8 cellular contexts compared by ENCODE assay signal in the genomic region with DNA sequence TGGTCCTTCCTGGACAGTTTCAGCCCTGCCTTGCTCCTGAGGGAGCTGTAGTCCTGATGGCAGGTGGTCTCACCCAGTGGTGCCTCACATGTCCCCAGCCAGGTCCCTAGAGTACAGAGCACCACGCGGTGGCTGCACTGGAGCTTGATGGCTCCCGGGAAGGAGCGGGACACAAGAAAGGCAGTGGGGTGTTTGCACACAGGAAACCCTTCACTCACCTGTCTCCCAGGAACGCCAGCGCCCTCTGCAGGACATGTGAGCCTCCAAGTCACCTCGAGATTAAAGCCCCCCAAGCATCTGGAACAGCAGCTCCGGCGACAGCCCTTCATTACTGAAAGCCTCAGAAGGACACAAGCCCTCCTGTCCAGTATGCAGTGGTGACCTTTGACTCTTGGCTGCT. TPM values are rescaled to one million over a fixed set of nuclear protein-coding genes. Genes with fewer than 3 reads are reported as not detected.
DNase-seq lines count a peak whose midpoint lies in the region; ATAC-seq and TF ChIP-seq lines count a peak whose summit lies in the region.

No MANE protein-coding gene starts in this region.

- H3K36me3 ChIP-seq in DND-41 (ENCODE audit: insufficient read depth, low read length): no peaks in the 10 kb centered on the region
- no peaks in the 10 kb centered on the region for H3K36me3 ChIP-seq in ovary

- peak; percentile 49 for DNase-seq in DND-41
- peak; percentile 95 for DNase-seq in HuH-7 (ENCODE audit: low spot score)
- peak; percentile 80 for DNase-seq in iPS DF 4.7 (ENCODE audit: extremely low read depth, low spot score)
- DNase-seq in ovary: no peak

- ATAC-seq in DND-41 (ENCODE audit: insufficient read depth, low read depth) (no peak), HG03378 (IDR thresholded peaks at IDR 0.05; ENCODE audit: unreplicated experiment) (no peak), GM21786 (IDR thresholded peaks at IDR 0.05; ENCODE audit: unreplicated experiment) (no peak), HG03520 (IDR thresholded peaks at IDR 0.05; ENCODE audit: unreplicated experiment) (no peak)

- no peak for TF ChIP-seq EP300 in ovary (IDR thresholded peaks at IDR 0.05)

- H3K9ac ChIP-seq in DND-41 (ENCODE audit: low read depth, low read length): no peak overlapping the region

- intact Hi-C loops in ovary (cut with DNase I): loop anchor here in 1 of 4 donors (5.0 kb wide), 1 partner anchor 144 kb away; no protein-coding TSS in a partner anchor

- H3K27ac ChIP-seq in DND-41 (ENCODE audit: low read length): no peak overlapping the region
- H3K27ac ChIP-seq in VCaP: no peak overlapping the region
- H3K27ac ChIP-seq in ovary: no peak overlapping the region

- H3K27me3 ChIP-seq in DND-41 (ENCODE audit: insufficient read depth, low read length, poor library complexity): no peaks in the 10 kb centered on the region
- H3K27me3 ChIP-seq in ovary: no peaks in the 10 kb centered on the region

- no peaks in the 10 kb centered on the region for H4K20me1 ChIP-seq in DND-41 (ENCODE audit: insufficient read depth, low read length)

- TF ChIP-seq CTCF in DND-41 (IDR thresholded peaks at IDR 0.05; ENCODE audit: borderline replicate concordance, extremely low read depth, low read length, poor library complexity, severe bottlenecking) (peak; percentile 63), VCaP (conservative IDR thresholded peaks at IDR 0.05) (peak; percentile 55), ovary (IDR thresholded peaks at IDR 0.05) (no peak)

- TF ChIP-seq POLR2A in ovary (IDR thresholded peaks at IDR 0.05): no peak

- no peaks in the 10 kb centered on the region for H3K9me3 ChIP-seq in DND-41 (ENCODE audit: insufficient read depth, low read length, severe bottlenecking)
- H3K9me3 ChIP-seq in ovary: no peaks in the 10 kb centered on the region

- H2AFZ ChIP-seq in DND-41 (ENCODE audit: low read depth, low read length): no peak overlapping the region

- H3K4me1 ChIP-seq in DND-41 (ENCODE audit: insufficient read depth, low read length) (no peaks in the 10 kb centered on the region), ovary (ENCODE audit: insufficient read depth) (no peaks in the 10 kb centered on the region)

- no peaks in the 10 kb centered on the region for H3K79me2 ChIP-seq in DND-41 (ENCODE audit: insufficient read depth, low read length)

- no peak overlapping the region for H3K4me3 ChIP-seq in DND-41 (ENCODE audit: low read depth in 1 of 2, low read length in 2 of 2)
- H3K4me3 ChIP-seq in ovary: no peak overlapping the region

- WGBS in ovary, 3 donors: 13 to 15% (median 14%) methylated on average over 9 of the region's 9 CpGs

- no peak overlapping the region for H3K4me2 ChIP-seq in DND-41 (ENCODE audit: insufficient read depth, low read length)

RNA-seq across cellular contexts. Expression of a gene that starts 19.9 kb away (rescaled TPM):
- total RNA-seq in ovary: 10 to 100 TPM; 13.8 to 35.2 (median 26.2) TPM
- 10 to 100 TPM in 1 of 2 donors, 1 to 10 TPM in 1; 3.7 to 19.3 TPM for polyA plus RNA-seq in ovary

RNA-seq across cellular contexts. Expression of a gene that starts 43.5 kb away (rescaled TPM):
- total RNA-seq in ovary: 10 to 100 TPM; 14.3 to 47.0 (median 29.8) TPM
- polyA plus RNA-seq in ovary: 1 to 10 TPM; 7.0 to 7.6 TPM

Comparison
In these comparisons a context has a peak if more than half of its experiments do, and no peak if none do; other contexts are left out.
1. DNase-seq: peak in DND-41 (single experiment), HuH-7 (single experiment) and iPS DF 4.7 (single experiment); none in ovary (0 of 5).
2. CTCF ChIP-seq: peak in DND-41 (single experiment) and VCaP (single experiment); none in ovary (0 of 3).